In the genomic region with DNA sequence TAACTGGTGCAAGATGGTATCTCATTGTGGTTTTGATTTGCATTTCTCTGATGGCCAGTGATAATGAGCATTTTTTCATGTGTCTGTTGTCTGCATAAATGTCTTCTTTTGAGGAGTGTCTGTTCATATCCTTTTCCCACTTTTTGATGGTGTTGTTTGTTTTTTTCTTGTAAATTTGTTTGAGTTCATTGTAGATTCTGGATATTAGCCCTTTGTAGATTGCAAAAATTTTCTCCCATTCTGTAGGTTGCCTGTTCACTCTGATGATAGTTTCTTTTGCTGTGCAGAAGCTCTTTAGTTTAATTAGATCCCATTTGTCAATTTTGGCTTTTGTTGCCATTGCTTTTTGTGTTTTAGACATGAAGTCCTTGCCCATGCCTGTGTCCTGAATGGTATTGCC, we compare ENCODE assay signal across 3 cellular contexts.
A peak's percentile ranks its signal among the peaks of the same experiment; 100 is the strongest.
DNase-seq lines count a peak whose midpoint lies in the region; ATAC-seq, FAIRE-seq and TF ChIP-seq lines count a peak whose summit lies in the region.
"Not testable (repeated sequence)": the region's sequence is repeated elsewhere in the genome, so short reads cannot be mapped to it uniquely, and the experiment has no call there.

No MANE protein-coding gene starts in this region.

- H3K4me2 ChIP-seq in endothelial cell of umbilical vein (ENCODE audit: insufficient read depth, low read length); HepG2 (ENCODE audit: low read depth, low read length): not testable (repeated sequence)

- not testable (repeated sequence) for H3K4me1 Mint-ChIP-seq in activated naive CD4-positive, alpha-beta T cell treated with anti-CD3 and anti-CD28 coated beads, Interleukin-2, amount 10 ng/mL, durations not matched to agents 7 days and 5 days

- not testable (repeated sequence) for H3K79me2 ChIP-seq in endothelial cell of umbilical vein (ENCODE audit: control insufficient read depth, insufficient read depth, low read length); HepG2 (ENCODE audit: insufficient read depth, low read length)

- TF ChIP-seq POLR2A in endothelial cell of umbilical vein (IDR thresholded peaks at IDR 0.05; ENCODE audit: low read depth, low read length); HepG2 (IDR thresholded peaks at IDR 0.05; ENCODE audit: insufficient read depth in 1 of 2, low read depth in 2 of 2, low read length in 2 of 2): not testable (repeated sequence)

- TF ChIP-seq EP300 in HepG2 (IDR thresholded peaks at IDR 0.05; ENCODE audit: low read depth in 2 of 2, low read length in 2 of 2); HepG2 (CRISPR knock-in tag; IDR thresholded peaks at IDR 0.05; ENCODE audit: borderline replicate concordance): not testable (repeated sequence)

- not testable (repeated sequence) for TF ChIP-seq RAD21 in HepG2 (CRISPR knock-in tag; IDR thresholded peaks at IDR 0.05)

- TF ChIP-seq CTCF in endothelial cell of umbilical vein (IDR thresholded peaks at IDR 0.05; ENCODE audit: extremely low read depth in 1 of 2, insufficient read depth in 1 of 2, low read depth in 1 of 2, low read length in 2 of 2); HepG2 (CRISPR knock-in tag; IDR thresholded peaks at IDR 0.05): not testable (repeated sequence)

- not testable (repeated sequence) for H3K27me3 ChIP-seq in endothelial cell of umbilical vein (ENCODE audit: control insufficient read depth in 2 of 2, insufficient read depth in 2 of 2, low read length in 2 of 2); HepG2 (ENCODE audit: control insufficient read depth in 1 of 2, insufficient read depth in 2 of 2, low read length in 2 of 2)

- intact Hi-C loops in endothelial cell of umbilical vein (cut with micrococcal nuclease); HepG2 (cut with micrococcal nuclease; ENCODE audit: unreplicated experiment): not testable (repeated sequence)

- not testable (repeated sequence) for ATAC-seq in HepG2

- dilution Hi-C loops in endothelial cell of umbilical vein (cut with MboI; ENCODE audit: extremely low pct_ligation_motif_present, low sequenced_read_pairs): not testable (repeated sequence)

- POLR2A ChIA-PET in endothelial cell of umbilical vein (lab: Charles Lee); HepG2 (lab: Yijun Ruan, JAX): not testable (repeated sequence)

- not testable (repeated sequence) for BruUV-seq in endothelial cell of umbilical vein (replicated peaks; lab: Mats Ljungman, UMichigan); HepG2 (replicated peaks; lab: Mats Ljungman, UMichigan)

- not testable (repeated sequence) for H3K27me3 Mint-ChIP-seq in activated naive CD4-positive, alpha-beta T cell treated with anti-CD3 and anti-CD28 coated beads, Interleukin-2, amount 10 ng/mL, durations not matched to agents 7 days and 5 days

- peak overlapping the region; percentile 58 for H3K27ac Mint-ChIP-seq in activated naive CD4-positive, alpha-beta T cell treated with anti-CD3 and anti-CD28 coated beads, Interleukin-2, amount 10 ng/mL, durations not matched to agents 7 days and 5 days

- not testable (repeated sequence) for H2AFZ ChIP-seq in endothelial cell of umbilical vein (ENCODE audit: low read depth, low read length); HepG2 (ENCODE audit: low read length)

- not testable (repeated sequence) for DNase-seq in activated naive CD4-positive, alpha-beta T cell treated with anti-CD3 and anti-CD28 coated beads, Interleukin-2, amount 10 ng/mL, durations not matched to agents 7 days and 5 days; endothelial cell of umbilical vein (ENCODE audit: low read depth, low spot score); HepG2 (ENCODE audit: low spot score)

- CTCF ChIA-PET in activated naive CD4-positive, alpha-beta T cell treated with anti-CD3 and anti-CD28 coated beads, Interleukin-2, amount 10 ng/mL, durations not matched to agents 7 days and 5 days (lab: Charles Lee); endothelial cell of umbilical vein (lab: Charles Lee); HepG2 (lab: Yijun Ruan, JAX; ENCODE audit: low intra/inter-chr PET ratio, low total read pairs): not testable (repeated sequence)

- H3K36me3 ChIP-seq in endothelial cell of umbilical vein (ENCODE audit: control insufficient read depth in 2 of 2, extremely low read depth in 1 of 2, insufficient read depth in 2 of 2, low read length in 2 of 2); HepG2 (replicated peaks in 1 of 2; ENCODE audit: control insufficient read depth in 1 of 2, insufficient read depth in 2 of 2, low read length in 2 of 2): not testable (repeated sequence)

- H3K9me3 Mint-ChIP-seq in activated naive CD4-positive, alpha-beta T cell treated with anti-CD3 and anti-CD28 coated beads, Interleukin-2, amount 10 ng/mL, durations not matched to agents 7 days and 5 days: peaks cover 25% of the 10 kb centered on the region

- not testable (repeated sequence) for H3K9ac ChIP-seq in endothelial cell of umbilical vein (replicated peaks; ENCODE audit: extremely low read depth, insufficient read depth, low read length); HepG2 (ENCODE audit: insufficient read depth, low read depth, low read length)

- not testable (repeated sequence) for H3K4me3 Mint-ChIP-seq in activated naive CD4-positive, alpha-beta T cell treated with anti-CD3 and anti-CD28 coated beads, Interleukin-2, amount 10 ng/mL, durations not matched to agents 7 days and 5 days

- H3K4me1 ChIP-seq in endothelial cell of umbilical vein (ENCODE audit: control insufficient read depth, extremely low read depth, insufficient read depth, low read length); HepG2 (ENCODE audit: insufficient read depth, low read length): not testable (repeated sequence)

- in situ Hi-C loops in HepG2 (cut with HindIII; ENCODE audit: extremely low pct_ligation_motif_present, low pct_unique_long_range_greater_than_20kb): not testable (repeated sequence)

- FAIRE-seq in endothelial cell of umbilical vein (lab: Jason Lieb, UNC): peak; percentile 12
- FAIRE-seq in HepG2 (lab: Jason Lieb, UNC): not testable (repeated sequence)

- H3K27ac ChIP-seq in endothelial cell of umbilical vein (ENCODE audit: insufficient read depth, low read depth, low read length); HepG2 (ENCODE audit: extremely low read length, insufficient read depth, low read length): not testable (repeated sequence)

- not testable (repeated sequence) for H3K9me3 ChIP-seq in endothelial cell of umbilical vein (replicated peaks; ENCODE audit: control insufficient read depth, insufficient read depth, low read length)
- peaks cover 54% of the 10 kb centered on the region for H3K9me3 ChIP-seq in HepG2 (ENCODE audit: low read length)

- not testable (repeated sequence) for H3K4me3 ChIP-seq in endothelial cell of umbilical vein (replicated peaks in 1 of 3; ENCODE audit: insufficient read depth in 1 of 3, low read depth in 1 of 3, low read length in 3 of 3); HepG2 (replicated peaks in 1 of 3; ENCODE audit: insufficient read depth in 1 of 3, low read depth in 2 of 3, low read length in 3 of 3)

- not testable (repeated sequence) for H3K9me1 ChIP-seq in endothelial cell of umbilical vein (replicated peaks; ENCODE audit: control insufficient read depth, extremely low read depth, insufficient read depth, low read length)

- H3K36me3 Mint-ChIP-seq in activated naive CD4-positive, alpha-beta T cell treated with anti-CD3 and anti-CD28 coated beads, Interleukin-2, amount 10 ng/mL, durations not matched to agents 7 days and 5 days: not testable (repeated sequence)

- not testable (repeated sequence) for H4K20me1 ChIP-seq in endothelial cell of umbilical vein (replicated peaks; ENCODE audit: control insufficient read depth, extremely low read depth, insufficient read depth, low read length); HepG2 (ENCODE audit: insufficient read depth, low read length)

TF ChIP-seq in HepG2, 621 proteins besides CTCF, POLR2A, EP300 and RAD21:
- TF ChIP-seq SOX6 (IDR thresholded peaks at IDR 0.05) (peak; percentile 86; the same call in 1 of the 2 replicates), NFRKB (IDR thresholded peaks at IDR 0.05) (0 out of 2 replicates have a peak, but pooled peaks have one; percentile 18), RAD51 (IDR thresholded peaks at IDR 0.05; ENCODE audit: borderline replicate concordance) (0 out of 2 replicates have a peak, but pooled peaks have one; percentile 14), ATF7 (IDR thresholded peaks at IDR 0.05) (peak; percentile 20; the same call in 1 of the 2 replicates), NBN (conservative IDR thresholded peaks at IDR 0.05) (0 out of 2 replicates have a peak, but pooled peaks have one; percentile 58)
- not testable (repeated sequence) for TF ChIP-seq SOX6, ATF7 (CRISPR knock-in tag; IDR thresholded peaks at IDR 0.05)
TF ChIP-seq in HepG2: peak in this region for 5; not testable (repeated sequence) for 616.
